Comparison of ENCODE assay signal across 10 cellular contexts in the genomic region with DNA sequence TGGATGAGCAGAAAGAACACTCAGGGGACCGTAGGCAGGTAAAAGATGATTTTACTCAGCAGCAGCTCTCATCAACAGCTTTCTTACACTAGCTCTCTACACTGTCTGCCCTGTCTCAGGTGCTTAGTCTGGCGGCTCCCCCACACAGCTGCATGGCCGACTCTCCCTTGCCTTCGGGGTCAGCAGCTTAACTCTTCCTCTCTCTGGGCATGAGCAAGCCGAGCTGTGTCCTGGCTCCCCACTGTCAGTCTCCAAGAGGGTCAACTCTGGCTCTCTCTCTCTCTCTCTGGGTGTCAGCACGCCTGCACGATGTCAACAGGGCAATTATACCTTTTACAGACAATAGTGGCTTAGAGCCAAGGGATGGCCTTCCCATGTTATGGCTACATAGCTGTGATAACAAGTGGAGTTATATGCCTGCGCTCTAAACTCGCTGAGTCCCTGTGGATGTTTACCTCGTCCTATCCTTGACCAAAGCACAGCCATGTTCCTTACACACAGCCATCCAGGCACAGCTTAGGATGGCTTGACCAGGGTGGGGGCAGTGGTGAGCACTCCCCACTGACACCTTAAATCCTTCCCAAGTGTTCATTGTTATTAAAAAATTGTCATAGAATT. TPM values are rescaled to one million over a fixed set of nuclear protein-coding genes. Genes with fewer than 3 reads are reported as not detected.
A peak's percentile ranks its signal among the peaks of the same experiment; 100 is the strongest.
DNase-seq lines count a peak whose midpoint lies in the region; ATAC-seq and TF ChIP-seq lines count a peak whose summit lies in the region.
"Had no signal": no experiment of that assay in that cellular context is flagged by ENCODE, and none has a peak within 500 bp of the region (broad histone marks: within the 10 kb centered on the region; RNA-seq: fewer than 3 reads in every experiment).

No MANE protein-coding gene starts in this region.

- H3K27ac ChIP-seq in left lung (peak overlapping the region; percentile 77 to 79), tibial artery (peak overlapping the region; percentile 40 to 52)
- H3K27ac ChIP-seq: KMS-11 had no signal

- peak overlapping the region; percentile 23 for H3K4me3 Mint-ChIP-seq in activated CD4-positive, alpha-beta T cell treated with anti-CD3 and anti-CD28 coated beads, Interleukin-2, amount 10 ng/mL, durations not matched to agents 24 days and 14 days
- no peak overlapping the region for H3K4me3 Mint-ChIP-seq in endothelial cell (ENCODE audit: unreplicated experiment)

- H3K9ac ChIP-seq in adipocyte (ENCODE audit: low read length), result peak overlapping the region; percentile 70
- H3K9ac ChIP-seq: KMS-11 had no signal

- DNase-seq in activated CD4-positive, alpha-beta T cell treated with anti-CD3 and anti-CD28 coated beads, Interleukin-2, amount 10 ng/mL, durations not matched to agents 24 days and 14 days, result no peak
- DNase-seq in activated CD4-positive, alpha-beta T cell treated with anti-CD3 and anti-CD28 coated beads, Interleukin-2, amount 50 U/mL, for 48 hours, result no peak
- no peak for DNase-seq in adipocyte (ENCODE audit: low read depth)
- DNase-seq in left lung, result no peak
- DNase-seq in tibial artery, result no peak
- DNase-seq in superior temporal gyrus (ENCODE audit: extremely low spot score), result no peak
- DNase-seq in stimulated activated CD4-positive, alpha-beta T cell treated with anti-CD3 and anti-CD28 coated beads, Interleukin-15, amount 100 ng/mL, for 24 hours, result no peak
- no peak for DNase-seq in endothelial cell (ENCODE audit: low spot score)
- DNase-seq: NCI-H774 had no signal

- H3K4me3 ChIP-seq in adipocyte (ENCODE audit: low read length) (peak overlapping the region; percentile 67), left lung (no peak overlapping the region), tibial artery (no peak overlapping the region)

- H3K36me3 ChIP-seq in adipocyte (ENCODE audit: control insufficient read depth, insufficient read depth, low read length, severe bottlenecking), result no peaks in the 10 kb centered on the region
- no peaks in the 10 kb centered on the region for H3K36me3 ChIP-seq in left lung
- no peaks in the 10 kb centered on the region for H3K36me3 ChIP-seq in tibial artery

- peaks cover 7% of the 10 kb centered on the region for H3K36me3 Mint-ChIP-seq in activated CD4-positive, alpha-beta T cell treated with anti-CD3 and anti-CD28 coated beads, Interleukin-2, amount 10 ng/mL, durations not matched to agents 24 days and 14 days (ENCODE audit: low read depth)
- H3K36me3 Mint-ChIP-seq in endothelial cell (ENCODE audit: low read depth, unreplicated experiment), result no peaks in the 10 kb centered on the region

- no peak for ATAC-seq in left lung

- H3K9me3 Mint-ChIP-seq in activated CD4-positive, alpha-beta T cell treated with anti-CD3 and anti-CD28 coated beads, Interleukin-2, amount 10 ng/mL, durations not matched to agents 24 days and 14 days, result no peaks in the 10 kb centered on the region
- H3K9me3 Mint-ChIP-seq in endothelial cell (ENCODE audit: unreplicated experiment), result no peaks in the 10 kb centered on the region

- peaks cover 29% of the 10 kb centered on the region for H3K4me1 Mint-ChIP-seq in activated CD4-positive, alpha-beta T cell treated with anti-CD3 and anti-CD28 coated beads, Interleukin-2, amount 10 ng/mL, durations not matched to agents 24 days and 14 days
- peaks cover 12% of the 10 kb centered on the region for H3K4me1 Mint-ChIP-seq in endothelial cell (ENCODE audit: unreplicated experiment)

- peaks cover 20% of the 10 kb centered on the region for H3K4me1 ChIP-seq in adipocyte (ENCODE audit: control insufficient read depth, insufficient read depth, low read length)
- H3K4me1 ChIP-seq in left lung, result peaks cover 7 to 34% of the 10 kb centered on the region in 2 donors
- peaks cover 0 to 11% (median 11%) of the 10 kb centered on the region in 4 donors for H3K4me1 ChIP-seq in tibial artery

- TF ChIP-seq CTCF in left lung (IDR thresholded peaks at IDR 0.05) (no peak), tibial artery (IDR thresholded peaks at IDR 0.05) (no peak), endothelial cell (IDR thresholded peaks at IDR 0.05; ENCODE audit: unreplicated experiment) (no peak)

- H3K27ac Mint-ChIP-seq in activated CD4-positive, alpha-beta T cell treated with anti-CD3 and anti-CD28 coated beads, Interleukin-2, amount 10 ng/mL, durations not matched to agents 24 days and 14 days, result peak overlapping the region; percentile 59
- H3K27ac Mint-ChIP-seq in endothelial cell (ENCODE audit: unreplicated experiment), result no peak overlapping the region

- H3K9me3 ChIP-seq in adipocyte (ENCODE audit: control insufficient read depth, low read length) (no peaks in the 10 kb centered on the region), left lung (no peaks in the 10 kb centered on the region), tibial artery (no peaks in the 10 kb centered on the region)

- peaks cover 34% of the 10 kb centered on the region for H3K27me3 Mint-ChIP-seq in activated CD4-positive, alpha-beta T cell treated with anti-CD3 and anti-CD28 coated beads, Interleukin-2, amount 10 ng/mL, durations not matched to agents 24 days and 14 days
- H3K27me3 Mint-ChIP-seq in endothelial cell (ENCODE audit: unreplicated experiment), result peaks cover 11% of the 10 kb centered on the region

- intact Hi-C loops in activated CD4-positive, alpha-beta T cell treated with anti-CD3 and anti-CD28 coated beads, Interleukin-2, amount 10 ng/mL, durations not matched to agents 24 days and 14 days (cut with micrococcal nuclease), result loop anchor here (5.0 kb wide), 3 partner anchors 417 to 707 kb away; partner anchors contain the start of genes CTBS and ZNHIT6
- intact Hi-C loops in left lung (cut with DNase I), result no loop called here
- intact Hi-C loops in tibial artery (cut with DNase I; ENCODE audit: low total_unique reads), result no loop called here

- H3K27me3 ChIP-seq in adipocyte (replicated peaks; ENCODE audit: control insufficient read depth, insufficient read depth, low read length), result no peaks in the 10 kb centered on the region
- H3K27me3 ChIP-seq in left lung, result no peaks in the 10 kb centered on the region
- no peaks in the 10 kb centered on the region for H3K27me3 ChIP-seq in tibial artery

RNA-seq across cellular contexts. Expression of gene BCL10, which starts 3.1 kb away (rescaled TPM):
- total RNA-seq in activated CD4-positive, alpha-beta T cell treated with anti-CD3 and anti-CD28 coated beads, Interleukin-2, amount 10 ng/mL, durations not matched to agents 24 days and 14 days, result 25.5 and 27.8 TPM in 2 replicates
- total RNA-seq in left lung, result 10 to 100 TPM; 25.0 to 31.6 TPM
- 33.6 TPM for total RNA-seq in endothelial cell (ENCODE audit: unreplicated experiment)

RNA-seq across cellular contexts. Expression of gene C1orf52, which starts 20.1 kb away (rescaled TPM):
- 29.8 and 32.3 TPM in 2 replicates for total RNA-seq in activated CD4-positive, alpha-beta T cell treated with anti-CD3 and anti-CD28 coated beads, Interleukin-2, amount 10 ng/mL, durations not matched to agents 24 days and 14 days
- 10 to 100 TPM; 18.0 to 22.1 TPM for total RNA-seq in left lung
- 37.7 TPM for total RNA-seq in endothelial cell (ENCODE audit: unreplicated experiment)
